25 cellular contexts compared by ENCODE assay signal in the genomic region with DNA sequence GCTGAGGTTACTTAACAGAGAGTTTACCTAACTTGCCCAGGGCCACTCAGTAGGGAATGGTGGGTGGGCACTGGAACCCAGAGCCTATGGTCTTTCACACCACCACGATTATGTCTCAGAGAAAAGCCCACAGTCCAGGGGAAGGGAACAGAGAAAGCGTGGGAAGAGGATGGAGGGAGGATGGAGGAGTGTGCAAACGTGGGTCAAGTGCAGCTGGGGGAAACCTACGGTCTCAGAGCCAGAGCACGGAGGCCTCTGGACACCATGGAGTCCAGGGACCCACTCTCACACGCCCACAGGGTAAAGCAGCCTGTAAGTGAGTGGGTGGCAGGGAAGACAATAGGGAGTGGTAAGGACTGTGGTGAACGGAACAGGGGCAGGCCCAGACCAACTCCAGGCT.
"Had no signal": no experiment of that assay in that cellular context is flagged by ENCODE, and none has a peak within 500 bp of the region (broad histone marks: within the 10 kb centered on the region; RNA-seq: fewer than 3 reads in every experiment).

No MANE protein-coding gene starts in this region.

- ATAC-seq: esophagus mucosa; gastroesophageal sphincter; heart left ventricle; left lobe of liver; naive thymus-derived CD4-positive, alpha-beta T cell; sciatic nerve; stimulated activated memory B cell treated with anti-CD40 and anti-IgM and Interleukin-4, amounts not matched to agents 10 μg/mL and 1 μg/mL and 100 μg/mL, for 72 hours; stimulated activated naive CD8-positive, alpha-beta T cell treated with anti-CD3 and anti-CD28 coated beads, Interleukin-15, Interleukin-2, amounts not matched to agents 100 U/mL and 50 U/mL, for 24 hours had no signal

- H3K4me1 ChIP-seq: prostate gland had no signal

- H3K27ac Mint-ChIP-seq: stimulated activated memory B cell treated with anti-CD40 and anti-IgM and Interleukin-4, amounts not matched to agents 10 μg/mL and 1 μg/mL and 100 μg/mL, for 72 hours; type B pancreatic cell had no signal

- H3K27me3 ChIP-seq: heart left ventricle, hepatocyte, right atrium auricular region had no signal

- H3K4me3 ChIP-seq: dorsolateral prefrontal cortex, gastroesophageal sphincter, heart left ventricle, hepatocyte, prostate gland, right atrium auricular region, smooth muscle cell had no signal

- H3K36me3 ChIP-seq: gastroesophageal sphincter, heart left ventricle, prostate gland, right atrium auricular region had no signal

- DNase-seq: dorsolateral prefrontal cortex; effector CD4-positive, alpha-beta T cell; foreskin fibroblast; heart left ventricle; kidney; mesenchymal stem cell; midbrain; naive thymus-derived CD4-positive, alpha-beta T cell; nucleus accumbens; stimulated activated CD4-positive, alpha-beta T cell treated with anti-CD3 and anti-CD28 coated beads, Interleukin-12 subunit alpha, Interleukin-12 subunit beta, amount 100 ng/mL, for 4 hours; stimulated activated CD4-positive, alpha-beta T cell treated with anti-CD3 and anti-CD28 coated beads, Interleukin-1b, Interleukin-23, amount 100 ng/mL, for 48 hours; stimulated activated CD4-positive, alpha-beta T cell treated with anti-CD3 and anti-CD28 coated beads, Interleukin-4, amount 100 ng/mL, for 1 hour; stimulated activated naive CD8-positive, alpha-beta T cell treated with anti-CD3 and anti-CD28 coated beads, Interleukin-15, Interleukin-2, amounts not matched to agents 100 U/mL and 50 U/mL, for 24 hours had no signal

- H3K79me2 ChIP-seq: hepatocyte had no signal

- H3K4me3 Mint-ChIP-seq: naive thymus-derived CD4-positive, alpha-beta T cell; nephron; stimulated activated memory B cell treated with anti-CD40 and anti-IgM and Interleukin-4, amounts not matched to agents 10 μg/mL and 1 μg/mL and 100 μg/mL, for 72 hours; type B pancreatic cell had no signal

- H3K9me3 ChIP-seq: gastroesophageal sphincter, heart left ventricle, prostate gland, right atrium auricular region had no signal

- H3K36me3 Mint-ChIP-seq: naive thymus-derived CD4-positive, alpha-beta T cell; stimulated activated memory B cell treated with anti-CD40 and anti-IgM and Interleukin-4, amounts not matched to agents 10 μg/mL and 1 μg/mL and 100 μg/mL, for 72 hours; type B pancreatic cell had no signal

- H2AFZ ChIP-seq: hepatocyte had no signal

- H3K27ac ChIP-seq: dorsolateral prefrontal cortex, epithelial cell of prostate, gastroesophageal sphincter, heart left ventricle, hepatocyte, prostate gland, right atrium auricular region had no signal

- H3K4me2 ChIP-seq: hepatocyte, smooth muscle cell had no signal

- H3K4me1 Mint-ChIP-seq: naive thymus-derived CD4-positive, alpha-beta T cell had no signal

- H3K9me3 Mint-ChIP-seq: naive thymus-derived CD4-positive, alpha-beta T cell; nephron; stimulated activated memory B cell treated with anti-CD40 and anti-IgM and Interleukin-4, amounts not matched to agents 10 μg/mL and 1 μg/mL and 100 μg/mL, for 72 hours; type B pancreatic cell had no signal
